6 cellular contexts compared by ENCODE assay signal in genomic region chr1:61672376-61672775, GRCh38.
"Had no signal": no experiment of that assay in that cellular context is flagged by ENCODE, and none has a peak within 500 bp of the region (broad histone marks: within the 10 kb centered on the region; RNA-seq: fewer than 3 reads in every experiment).

No MANE protein-coding gene starts in this region.

- ATAC-seq: GM23338 had no signal

- FAIRE-seq: H1, H54, HTR-8/SVneo had no signal

- DNase-seq: H9, HCEC 1CT had no signal

- H3K4me2 ChIP-seq: GM23338 had no signal

- H2AFZ ChIP-seq: GM23338 had no signal

- H3K4me3 ChIP-seq: GM23338 had no signal
